In the genomic region with DNA sequence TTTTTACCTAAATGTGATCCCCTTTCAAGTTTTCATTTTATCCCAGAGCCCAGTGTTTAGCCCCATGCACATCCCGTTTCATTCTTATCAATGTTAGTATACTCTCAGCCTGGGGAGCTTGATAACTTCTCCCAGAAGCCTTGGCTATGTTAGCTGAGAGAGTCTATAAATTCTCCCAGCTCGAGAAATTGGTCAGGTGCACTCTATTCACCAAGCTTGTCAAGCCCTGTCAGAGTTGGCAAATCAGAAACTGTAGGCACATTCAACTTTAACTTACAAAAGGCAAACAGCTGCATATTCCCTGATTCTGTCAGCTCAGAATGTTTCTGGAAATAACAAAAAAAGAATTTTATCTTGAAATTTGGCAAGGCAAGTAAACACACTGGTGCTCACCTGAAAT, we compare ENCODE assay signal across 25 cellular contexts.
"Had no signal": no experiment of that assay in that cellular context is flagged by ENCODE, and none has a peak within 500 bp of the region (broad histone marks: within the 10 kb centered on the region; RNA-seq: fewer than 3 reads in every experiment).

No MANE protein-coding gene starts in this region.

- H3K36me3 ChIP-seq: neural progenitor cell, ovary, right lobe of liver, sigmoid colon, stomach, thoracic aorta, thyroid gland, tibial nerve, upper lobe of left lung, vagina had no signal

- DNase-seq: natural killer cell; occipital lobe; ovary; psoas muscle; right cardiac atrium; right lobe of liver; sigmoid colon; small intestine; stimulated activated CD4-positive, alpha-beta T cell treated with anti-CD3 and anti-CD28 coated beads, Interleukin-15, amount 100 ng/mL, for 24 hours; stimulated activated CD4-positive, alpha-beta T cell treated with anti-CD3 and anti-CD28 coated beads, Interleukin-2, amount 100 ng/mL, for 24 hours; stimulated activated CD4-positive, alpha-beta T cell treated with anti-CD3 and anti-CD28 coated beads, Interleukin-2, amount 100 ng/mL, for 48 hours; stimulated activated CD4-positive, alpha-beta T cell treated with anti-CD3 and anti-CD28 coated beads, Interleukin-4, amount 100 ng/mL, for 24 hours; stimulated activated naive B cell treated with anti-CD40 and anti-IgM and Interleukin-4, amounts not matched to agents 10 μg/mL and 1 μg/mL and 100 μg/mL, for 72 hours; stimulated activated naive CD4-positive, alpha-beta T cell treated with Interleukin-2 at 50 U/mL for 16 hours; stomach; thyroid gland; trophoblast cell; upper lobe of left lung had no signal

- H3K4me3 Mint-ChIP-seq: natural killer cell; nephron; neural progenitor cell; stimulated activated effector memory CD8-positive, alpha-beta T cell treated with anti-CD3 and anti-CD28 coated beads, Interleukin-12 subunit alpha, Interleukin-12 subunit beta, amount 100 ng/mL, for 72 hours; stimulated activated naive B cell treated with anti-CD40 and anti-IgM and Interleukin-4, amounts not matched to agents 10 μg/mL and 1 μg/mL and 100 μg/mL, for 72 hours; stimulated activated naive CD8-positive, alpha-beta T cell treated with anti-CD3 and anti-CD28 coated beads, Interleukin-15, Interleukin-2, amounts not matched to agents 100 ng/mL and 50 ng/mL, for 24 hours had no signal

- H3K27me3 ChIP-seq: neural progenitor cell, ovary, right lobe of liver, sigmoid colon, stomach, thyroid gland, tibial nerve, upper lobe of left lung, vagina had no signal

- H3K27me3 Mint-ChIP-seq: stimulated activated naive B cell treated with anti-CD40 and anti-IgM and Interleukin-4, amounts not matched to agents 10 μg/mL and 1 μg/mL and 100 μg/mL, for 72 hours; stimulated activated naive CD8-positive, alpha-beta T cell treated with anti-CD3 and anti-CD28 coated beads, Interleukin-15, Interleukin-2, amounts not matched to agents 100 ng/mL and 50 ng/mL, for 24 hours had no signal

- H3K4me3 ChIP-seq: neural progenitor cell, ovary, psoas muscle, right lobe of liver, sigmoid colon, stomach, thoracic aorta, thyroid gland, tibial nerve, upper lobe of left lung, vagina had no signal

- H3K4me1 Mint-ChIP-seq: natural killer cell; nephron; neural progenitor cell; stimulated activated effector memory CD8-positive, alpha-beta T cell treated with anti-CD3 and anti-CD28 coated beads, Interleukin-12 subunit alpha, Interleukin-12 subunit beta, amount 100 ng/mL, for 72 hours; stimulated activated naive B cell treated with anti-CD40 and anti-IgM and Interleukin-4, amounts not matched to agents 10 μg/mL and 1 μg/mL and 100 μg/mL, for 72 hours had no signal

- H3K36me3 Mint-ChIP-seq: natural killer cell; neural progenitor cell; stimulated activated effector memory CD8-positive, alpha-beta T cell treated with anti-CD3 and anti-CD28 coated beads, Interleukin-12 subunit alpha, Interleukin-12 subunit beta, amount 100 ng/mL, for 72 hours; stimulated activated naive B cell treated with anti-CD40 and anti-IgM and Interleukin-4, amounts not matched to agents 10 μg/mL and 1 μg/mL and 100 μg/mL, for 72 hours had no signal

- H3K27ac Mint-ChIP-seq: natural killer cell; nephron; neural progenitor cell; stimulated activated effector memory CD8-positive, alpha-beta T cell treated with anti-CD3 and anti-CD28 coated beads, Interleukin-12 subunit alpha, Interleukin-12 subunit beta, amount 100 ng/mL, for 72 hours; stimulated activated naive B cell treated with anti-CD40 and anti-IgM and Interleukin-4, amounts not matched to agents 10 μg/mL and 1 μg/mL and 100 μg/mL, for 72 hours; stimulated activated naive CD8-positive, alpha-beta T cell treated with anti-CD3 and anti-CD28 coated beads, Interleukin-15, Interleukin-2, amounts not matched to agents 100 ng/mL and 50 ng/mL, for 24 hours had no signal
